In genomic region chr9:126984969-126985368, GRCh38 we compare ENCODE assay signal across 10 cellular contexts.
A peak's percentile ranks its signal among the peaks of the same experiment; 100 is the strongest.
DNase-seq lines count a peak whose midpoint lies in the region; ATAC-seq and TF ChIP-seq lines count a peak whose summit lies in the region.
"Had no signal": no experiment of that assay in that cellular context is flagged by ENCODE, and none has a peak within 500 bp of the region (broad histone marks: within the 10 kb centered on the region; RNA-seq: fewer than 3 reads in every experiment).

No MANE protein-coding gene starts in this region.

- H3K36me3 ChIP-seq in adrenal gland (replicated peaks in 1 of 2): no peaks in the 10 kb centered on the region
- no peaks in the 10 kb centered on the region for H3K36me3 ChIP-seq in upper lobe of right lung
- H3K36me3 ChIP-seq in hepatocyte (replicated peaks; ENCODE audit: insufficient read depth, low read depth): no peaks in the 10 kb centered on the region

- CTCF ChIA-PET in WTC11 (lab: Charles Lee): interaction anchor here (1.8 kb wide), 1 partner anchor 19 kb away, joined by 5 read pairs; no protein-coding TSS in a partner anchor

- no peak overlapping the region for H2AFZ ChIP-seq in hepatocyte

- no peak for TF ChIP-seq POLR2A in adrenal gland (IDR thresholded peaks at IDR 0.05)

- no peak overlapping the region for H3K4me2 ChIP-seq in hepatocyte

- ATAC-seq in Right ventricle myocardium inferior (peak; percentile 33), left ventricle myocardium superior (peak; percentile 56), upper lobe of right lung (peak; percentile 41), WTC11 (no peak)

- H3K9me3 Mint-ChIP-seq in WTC11: peaks cover 6% of the 10 kb centered on the region

- H3K4me3 Mint-ChIP-seq in WTC11: no peak overlapping the region
- H3K4me3 Mint-ChIP-seq: activated naive CD8-positive, alpha-beta T cell treated with anti-CD3 and anti-CD28 coated beads for 36 hours had no signal

- H3K27me3 ChIP-seq in adrenal gland: no peaks in the 10 kb centered on the region
- H3K27me3 ChIP-seq in upper lobe of right lung: no peaks in the 10 kb centered on the region
- H3K27me3 ChIP-seq in hepatocyte: no peaks in the 10 kb centered on the region

- DNase-seq in Right ventricle myocardium inferior (ENCODE audit: missing footprints) (no peak), cardiac septum (ENCODE audit: low spot score) (no peak), adrenal gland (peak in 6 of 7 donors; percentile 49 to 92 (median 67)), left ventricle myocardium superior (no peak), upper lobe of right lung (no peak), iPS-NIHi7 (ENCODE audit: extremely low spot score) (no peak), WTC11 (ENCODE audit: low spot score) (no peak), hepatocyte (ENCODE audit: low spot score) (no peak)
- DNase-seq: activated naive CD8-positive, alpha-beta T cell treated with anti-CD3 and anti-CD28 coated beads for 36 hours; cortex of kidney had no signal

- no peaks in the 10 kb centered on the region for H4K20me1 ChIP-seq in hepatocyte (ENCODE audit: insufficient read depth, poor library complexity, severe bottlenecking)

- intact Hi-C loops in Right ventricle myocardium inferior (cut with DNase I): loop anchor here (5.0 kb wide), 2 partner anchors 37 to 132 kb away; no protein-coding TSS in a partner anchor
- intact Hi-C loops in cardiac septum (cut with DNase I): loop anchor here (5.0 kb wide), 1 partner anchor 37 kb away; no protein-coding TSS in a partner anchor
- intact Hi-C loops in adrenal gland (cut with DNase I): no loop called here
- intact Hi-C loops in left ventricle myocardium superior (cut with micrococcal nuclease): no loop called here
- intact Hi-C loops in upper lobe of right lung (cut with DNase I): no loop called here

- H3K36me3 Mint-ChIP-seq in WTC11: peaks cover 6% of the 10 kb centered on the region; the same call in 1 of the 2 replicates

- H3K9me2 ChIP-seq in hepatocyte (replicated peaks; ENCODE audit: insufficient read depth): no peaks in the 10 kb centered on the region

- peak overlapping the region in 1 of 5 donors; percentile 34 for H3K27ac ChIP-seq in adrenal gland
- H3K27ac ChIP-seq in upper lobe of right lung: no peak overlapping the region
- H3K27ac ChIP-seq in hepatocyte: no peak overlapping the region

- POLR2A ChIA-PET in WTC11 (lab: Charles Lee): no interaction called here

- H3K27me3 Mint-ChIP-seq in WTC11 (ENCODE audit: low read depth): no peaks in the 10 kb centered on the region

- H3K9me3 ChIP-seq in adrenal gland (replicated peaks in 1 of 3) (no peaks in the 10 kb centered on the region), upper lobe of right lung (no peaks in the 10 kb centered on the region), hepatocyte (ENCODE audit: low read depth) (no peaks in the 10 kb centered on the region)

- WGBS in adrenal gland, 4 donors: 40 to 63% (median 42%) methylated on average over 3 of the region's 3 CpGs
- 95% methylated on average over 3 of the region's 3 CpGs for WGBS in hepatocyte (ENCODE audit: low lambda C conversion rate, missing lambda C conversion rate)

- H3K4me1 Mint-ChIP-seq in WTC11: no peaks in the 10 kb centered on the region

- no peak overlapping the region for H3K27ac Mint-ChIP-seq in WTC11

- H3K4me1 ChIP-seq in adrenal gland (replicated peaks in 1 of 2): peaks cover 0 to 22% of the 10 kb centered on the region in 2 donors
- H3K4me1 ChIP-seq in upper lobe of right lung: peaks cover 25% of the 10 kb centered on the region
- peaks cover 8% of the 10 kb centered on the region for H3K4me1 ChIP-seq in hepatocyte (ENCODE audit: insufficient read depth)

- H3K4me3 ChIP-seq in adrenal gland (no peak overlapping the region), upper lobe of right lung (no peak overlapping the region), hepatocyte (no peak overlapping the region)

- no peaks in the 10 kb centered on the region for H3K79me2 ChIP-seq in hepatocyte

- TF ChIP-seq CTCF in adrenal gland (IDR thresholded peaks at IDR 0.05) (no peak), upper lobe of right lung (IDR thresholded peaks at IDR 0.05) (no peak), WTC11 (IDR thresholded peaks at IDR 0.05) (no peak), hepatocyte (IDR thresholded peaks at IDR 0.05; ENCODE audit: poor library complexity) (no peak)

TF ChIP-seq in WTC11, 78 proteins besides CTCF, POLR2A, EP300 and RAD21:
- no peak for TF ChIP-seq NFYB (CRISPR knock-in tag; conservative IDR thresholded peaks at IDR 0.05; ENCODE audit: low read depth)
- no peak for TF ChIP-seq PRDM15 (CRISPR knock-in tag; IDR thresholded peaks at IDR 0.05)

Comparison
In these comparisons a context has a peak if more than half of its experiments do, and no peak if none do; other contexts are left out.
1. intact Hi-C loops: an anchor here in Right ventricle myocardium inferior (5.0 kb wide) and cardiac septum (5.0 kb wide); none called in adrenal gland, left ventricle myocardium superior and upper lobe of right lung.
2. DNase-seq: peak in adrenal gland (6 of 7); none in Right ventricle myocardium inferior (single experiment), cardiac septum (single experiment), left ventricle myocardium superior (single experiment), upper lobe of right lung (single experiment), iPS-NIHi7 (single experiment), WTC11 (single experiment) and hepatocyte (single experiment).